ENCODE assay signal across 8 cellular contexts in the genomic region with DNA sequence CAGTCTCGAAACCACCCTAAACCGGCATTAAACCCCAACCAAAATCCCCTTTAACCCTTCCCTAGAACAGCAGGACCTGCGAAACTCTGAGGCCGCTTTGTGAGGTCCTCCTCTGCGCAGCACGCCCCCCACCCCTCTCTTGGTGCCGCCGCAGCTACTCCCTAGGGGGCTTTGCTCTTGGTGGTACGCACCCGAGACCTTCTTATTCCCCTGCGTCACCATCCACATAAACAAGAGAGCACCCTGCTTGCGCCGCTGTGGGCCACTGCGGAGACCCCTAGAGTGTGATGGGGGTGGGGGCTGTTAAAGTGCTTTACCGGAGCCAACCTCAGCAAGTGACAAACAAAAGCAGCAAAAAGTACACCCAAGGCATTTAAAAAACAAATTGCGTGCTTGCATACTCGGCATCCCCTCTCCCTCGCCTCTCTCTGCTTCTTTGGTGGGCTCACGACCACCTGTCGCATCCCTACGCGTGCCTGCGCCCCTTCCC. TPM values are rescaled to one million over a fixed set of nuclear protein-coding genes. Genes with fewer than 3 reads are reported as not detected.
A peak's percentile ranks its signal among the peaks of the same experiment; 100 is the strongest.
DNase-seq lines count a peak whose midpoint lies in the region; ATAC-seq and TF ChIP-seq lines count a peak whose summit lies in the region.

No MANE protein-coding gene starts in this region.

- H3K4me3 ChIP-seq in HFF-Myc (replicated peaks; ENCODE audit: low read depth, low read length): peak overlapping the region; percentile 75
- H3K4me3 ChIP-seq in iPS-11a (ENCODE audit: low read depth, low read length): peak overlapping the region; percentile 91
- H3K4me3 ChIP-seq in smooth muscle cell: peak overlapping the region; percentile 61

- H3K27ac Mint-ChIP-seq in activated T-helper 1 cell treated with anti-CD3 and anti-CD28 coated beads, Interleukin-12 subunit alpha, Interleukin-12 subunit beta, Interleukin-2, Interleukin-4 antibody, amounts not matched to agents 30 ng/mL and 10 ng/mL and 1 ng/mL, durations not matched to agents 14 hours and 24 hours and 36 hours: no peak overlapping the region

- no peak overlapping the region for H3K27ac ChIP-seq in smooth muscle cell (ENCODE audit: low read depth)

- peaks cover 15% of the 10 kb centered on the region for H3K4me1 ChIP-seq in smooth muscle cell (ENCODE audit: low read depth)

- no peak for ATAC-seq in HG02642 (IDR thresholded peaks at IDR 0.05; ENCODE audit: poor library complexity, unreplicated experiment)

- no peaks in the 10 kb centered on the region for H3K9me3 Mint-ChIP-seq in activated T-helper 1 cell treated with anti-CD3 and anti-CD28 coated beads, Interleukin-12 subunit alpha, Interleukin-12 subunit beta, Interleukin-2, Interleukin-4 antibody, amounts not matched to agents 30 ng/mL and 10 ng/mL and 1 ng/mL, durations not matched to agents 14 hours and 24 hours and 36 hours

- peaks cover 6% of the 10 kb centered on the region for H4K20me1 ChIP-seq in smooth muscle cell (ENCODE audit: low read depth)

- H2AFZ ChIP-seq in smooth muscle cell (ENCODE audit: low read depth): peak overlapping the region; percentile 84

- intact Hi-C loops in activated T-helper 1 cell treated with anti-CD3 and anti-CD28 coated beads, Interleukin-12 subunit alpha, Interleukin-12 subunit beta, Interleukin-2, Interleukin-4 antibody, amounts not matched to agents 30 ng/mL and 10 ng/mL and 1 ng/mL, durations not matched to agents 14 hours and 24 hours and 36 hours (cut with micrococcal nuclease): loop anchor here (1.0 kb wide), 2 partner anchors 34 to 202 kb away; no protein-coding TSS in a partner anchor

- WGBS in smooth muscle cell (ENCODE audit: low lambda C conversion rate): 14% methylated on average over 23 of the region's 23 CpGs

- peaks cover 36% of the 10 kb centered on the region for H3K4me1 Mint-ChIP-seq in activated T-helper 1 cell treated with anti-CD3 and anti-CD28 coated beads, Interleukin-12 subunit alpha, Interleukin-12 subunit beta, Interleukin-2, Interleukin-4 antibody, amounts not matched to agents 30 ng/mL and 10 ng/mL and 1 ng/mL, durations not matched to agents 14 hours and 24 hours and 36 hours (ENCODE audit: low read depth)

- no peaks in the 10 kb centered on the region for H3F3A ChIP-seq in smooth muscle cell (ENCODE audit: low read depth)

- TF ChIP-seq CTCF in HFF-Myc (IDR thresholded peaks at IDR 0.05; ENCODE audit: low read depth, low read length, missing control alignments): no peak
- no peak for TF ChIP-seq CTCF in smooth muscle cell (IDR thresholded peaks at IDR 0.05; ENCODE audit: borderline replicate concordance, insufficient read depth, poor library complexity, severe bottlenecking)

- H3K9ac ChIP-seq in smooth muscle cell (ENCODE audit: low read depth): no peak overlapping the region

- peaks cover 53% of the 10 kb centered on the region for H3K27me3 Mint-ChIP-seq in activated T-helper 1 cell treated with anti-CD3 and anti-CD28 coated beads, Interleukin-12 subunit alpha, Interleukin-12 subunit beta, Interleukin-2, Interleukin-4 antibody, amounts not matched to agents 30 ng/mL and 10 ng/mL and 1 ng/mL, durations not matched to agents 14 hours and 24 hours and 36 hours (ENCODE audit: insufficient read depth)

- no peak for DNase-seq in HFF-Myc (ENCODE audit: extremely low read depth, low read depth)
- no peak for DNase-seq in activated T-helper 1 cell treated with anti-CD3 and anti-CD28 coated beads, Interleukin-12 subunit alpha, Interleukin-12 subunit beta, Interleukin-2, Interleukin-4 antibody, amounts not matched to agents 30 ng/mL and 10 ng/mL and 1 ng/mL, durations not matched to agents 14 hours and 24 hours and 36 hours (ENCODE audit: low spot score)
- DNase-seq in smooth muscle cell (lab: John Stamatoyannopoulos, UW; ENCODE audit: unreplicated experiment): no peak
- DNase-seq in NCI-H1417 (lab: John Stamatoyannopoulos, UW): no peak
- DNase-seq in hippocampal formation (lab: John Stamatoyannopoulos, UW): no peak
- no peak for DNase-seq in hepatic stellate cell (ENCODE audit: low spot score)

- H3K79me2 ChIP-seq in smooth muscle cell (ENCODE audit: low read depth): peaks cover 10% of the 10 kb centered on the region

- no peaks in the 10 kb centered on the region for H3K9me3 ChIP-seq in smooth muscle cell (replicated peaks; ENCODE audit: low read depth)

- H3K4me3 Mint-ChIP-seq in activated T-helper 1 cell treated with anti-CD3 and anti-CD28 coated beads, Interleukin-12 subunit alpha, Interleukin-12 subunit beta, Interleukin-2, Interleukin-4 antibody, amounts not matched to agents 30 ng/mL and 10 ng/mL and 1 ng/mL, durations not matched to agents 14 hours and 24 hours and 36 hours: peak overlapping the region; percentile 87

- H3K27me3 ChIP-seq in smooth muscle cell (ENCODE audit: low read depth): peaks cover 59% of the 10 kb centered on the region

- H3K4me2 ChIP-seq in smooth muscle cell: peak overlapping the region; percentile 96

- no peaks in the 10 kb centered on the region for H3K36me3 Mint-ChIP-seq in activated T-helper 1 cell treated with anti-CD3 and anti-CD28 coated beads, Interleukin-12 subunit alpha, Interleukin-12 subunit beta, Interleukin-2, Interleukin-4 antibody, amounts not matched to agents 30 ng/mL and 10 ng/mL and 1 ng/mL, durations not matched to agents 14 hours and 24 hours and 36 hours (ENCODE audit: low read depth)

- no peaks in the 10 kb centered on the region for H3K36me3 ChIP-seq in smooth muscle cell (ENCODE audit: low read depth)

RNA-seq across cellular contexts. Expression of a gene that starts 0.5 kb away (rescaled TPM):
- total RNA-seq in activated T-helper 1 cell treated with anti-CD3 and anti-CD28 coated beads, Interleukin-12 subunit alpha, Interleukin-12 subunit beta, Interleukin-2, Interleukin-4 antibody, amounts not matched to agents 30 ng/mL and 10 ng/mL and 1 ng/mL, durations not matched to agents 14 hours and 24 hours and 36 hours: 498 and 505 TPM in 2 replicates
- 1,103 and 1,240 TPM in 2 replicates for total RNA-seq in smooth muscle cell
- polyA plus RNA-seq in smooth muscle cell: 1,914 and 1,960 TPM in 2 replicates

RNA-seq across cellular contexts. Expression of a gene that starts 1.3 kb away (rescaled TPM):
- 1.4 and 1.7 TPM in 2 replicates for total RNA-seq in activated T-helper 1 cell treated with anti-CD3 and anti-CD28 coated beads, Interleukin-12 subunit alpha, Interleukin-12 subunit beta, Interleukin-2, Interleukin-4 antibody, amounts not matched to agents 30 ng/mL and 10 ng/mL and 1 ng/mL, durations not matched to agents 14 hours and 24 hours and 36 hours
- total RNA-seq in smooth muscle cell: 0.13 and 0.40 TPM in 2 replicates
- 0.35 TPM in 1 of 2 replicates, not detected in the other for polyA plus RNA-seq in smooth muscle cell
